Comparison of ENCODE assay signal across 13 cellular contexts in the genomic region with DNA sequence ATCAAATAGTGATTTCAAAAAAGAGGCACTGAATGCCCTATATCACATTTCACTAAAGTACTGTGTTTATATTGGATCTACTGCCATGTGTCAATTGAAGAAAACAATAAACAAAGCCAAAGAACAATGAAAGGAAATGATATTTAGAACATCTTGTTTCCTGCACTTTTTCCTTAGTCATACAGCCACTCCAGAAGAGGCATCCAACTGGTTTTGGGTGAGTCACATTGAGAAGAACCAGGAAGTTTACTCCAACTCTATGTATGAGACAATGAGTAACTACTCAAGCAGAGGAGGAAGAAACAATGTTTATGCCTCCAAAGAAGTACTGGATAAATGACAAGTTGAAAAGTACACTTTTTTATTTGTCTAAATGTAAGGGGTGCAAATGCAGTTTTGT.
DNase-seq lines count a peak whose midpoint lies in the region; FAIRE-seq and TF ChIP-seq lines count a peak whose summit lies in the region.
"Had no signal": no experiment of that assay in that cellular context is flagged by ENCODE, and none has a peak within 500 bp of the region (broad histone marks: within the 10 kb centered on the region; RNA-seq: fewer than 3 reads in every experiment).

No MANE protein-coding gene starts in this region.

- H3K9me3 ChIP-seq in astrocyte (ENCODE audit: insufficient read depth, low read depth, low read length) (no peaks in the 10 kb centered on the region), tibial artery (no peaks in the 10 kb centered on the region)
- H3K9me3 ChIP-seq: BE2C, heart left ventricle had no signal

- H3K9me3 Mint-ChIP-seq in astrocyte (ENCODE audit: unreplicated experiment), result no peaks in the 10 kb centered on the region
- H3K9me3 Mint-ChIP-seq: memory B cell had no signal

- peaks cover 9% of the 10 kb centered on the region for H3K4me1 Mint-ChIP-seq in astrocyte (ENCODE audit: low read depth, unreplicated experiment)
- H3K4me1 Mint-ChIP-seq: memory B cell had no signal

- TF ChIP-seq CTCF in astrocyte (IDR thresholded peaks at IDR 0.05; ENCODE audit: insufficient read depth, low read depth, low read length) (no peak), tibial artery (IDR thresholded peaks at IDR 0.05) (no peak)

- H3K27ac Mint-ChIP-seq in astrocyte (ENCODE audit: unreplicated experiment), result no peak overlapping the region
- H3K27ac Mint-ChIP-seq: memory B cell had no signal

- no peaks in the 10 kb centered on the region for H3K79me2 ChIP-seq in ACC112 (ENCODE audit: control insufficient read depth, insufficient read depth, low read length, unreplicated experiment)
- no peaks in the 10 kb centered on the region for H3K79me2 ChIP-seq in astrocyte (ENCODE audit: insufficient read depth, low read length)

- peak; percentile 78 for FAIRE-seq in astrocyte (lab: Jason Lieb, UNC)

- H3K36me3 ChIP-seq in ACC112 (ENCODE audit: insufficient read depth, low read length), result no peaks in the 10 kb centered on the region
- H3K36me3 ChIP-seq in astrocyte (ENCODE audit: insufficient read depth, low read length), result no peaks in the 10 kb centered on the region
- no peaks in the 10 kb centered on the region for H3K36me3 ChIP-seq in tibial artery
- H3K36me3 ChIP-seq: BE2C, heart left ventricle had no signal

- H2AFZ ChIP-seq in ACC112 (ENCODE audit: low read length, unreplicated experiment) (no peak overlapping the region), astrocyte (ENCODE audit: low read depth, low read length) (no peak overlapping the region)

- H3K4me1 ChIP-seq in ACC112 (ENCODE audit: control insufficient read depth, insufficient read depth, low read length, unreplicated experiment) (peaks cover 14% of the 10 kb centered on the region), astrocyte (ENCODE audit: insufficient read depth, low read length) (peaks cover 11% of the 10 kb centered on the region), tibial artery (no peaks in the 10 kb centered on the region)
- H3K4me1 ChIP-seq: BE2C, heart left ventricle had no signal

- DNase-seq in HT-29 (ENCODE audit: low spot score) (peak; percentile 9), astrocyte (ENCODE audit: low read depth) (peak; percentile 72), foreskin melanocyte (peak; percentile 17), HuH-7 (ENCODE audit: low spot score) (no peak), tibial artery (no peak)
- DNase-seq in stimulated activated CD8-positive, alpha-beta memory T cell treated with anti-CD3 and anti-CD28 coated beads, Interleukin-4, amount 100 ng/mL, for 48 hours, result no peak
- no peak for DNase-seq in stimulated activated CD4-positive, alpha-beta T cell treated with anti-CD3 and anti-CD28 coated beads, Interleukin-2, amount 100 ng/mL, for 24 hours
- DNase-seq: activated CD8-positive, alpha-beta memory T cell treated with anti-CD3 and anti-CD28 coated beads, Interleukin-2, amount 50 U/mL, for 4 hours; BE2C; heart left ventricle; NCI-H1930 had no signal

- H3K4me3 Mint-ChIP-seq in astrocyte (ENCODE audit: unreplicated experiment), result no peak overlapping the region
- H3K4me3 Mint-ChIP-seq: memory B cell had no signal

- H3K4me2 ChIP-seq in astrocyte (ENCODE audit: low read length), result no peak overlapping the region

- no peaks in the 10 kb centered on the region for H4K20me1 ChIP-seq in astrocyte (ENCODE audit: insufficient read depth, low read length)

- H3K36me3 Mint-ChIP-seq in astrocyte (ENCODE audit: low read depth, unreplicated experiment), result no peaks in the 10 kb centered on the region
- H3K36me3 Mint-ChIP-seq: memory B cell had no signal

- intact Hi-C loops in tibial artery (cut with DNase I; ENCODE audit: low total_unique reads), result no loop called here

- H3K9ac ChIP-seq in astrocyte (ENCODE audit: low read length), result no peak overlapping the region

- no peaks in the 10 kb centered on the region for H3K27me3 ChIP-seq in ACC112 (ENCODE audit: insufficient read depth, low read length)
- H3K27me3 ChIP-seq in astrocyte (ENCODE audit: insufficient read depth, low read length), result no peaks in the 10 kb centered on the region
- H3K27me3 ChIP-seq in tibial artery, result no peaks in the 10 kb centered on the region
- H3K27me3 ChIP-seq: BE2C, heart left ventricle had no signal

- no peaks in the 10 kb centered on the region for H3K27me3 Mint-ChIP-seq in astrocyte (ENCODE audit: low read depth, unreplicated experiment)
- H3K27me3 Mint-ChIP-seq: memory B cell had no signal

- peak overlapping the region; percentile 73 for H3K27ac ChIP-seq in ACC112 (ENCODE audit: low read depth, low read length)
- H3K27ac ChIP-seq in astrocyte (ENCODE audit: low read depth, low read length), result peak overlapping the region; percentile 70
- H3K27ac ChIP-seq in tibial artery, result no peak overlapping the region

- H3K4me3 ChIP-seq in ACC112 (ENCODE audit: low read depth, low read length) (no peak overlapping the region), astrocyte (ENCODE audit: insufficient read depth, low read depth, low read length) (no peak overlapping the region), tibial artery (no peak overlapping the region)
- H3K4me3 ChIP-seq: heart left ventricle had no signal

Comparison
In these comparisons a context has a peak if more than half of its experiments do, and no peak if none do; other contexts are left out.
1. H3K27ac ChIP-seq: peak in ACC112 (single experiment) and astrocyte (single experiment); none in tibial artery (0 of 2).
2. DNase-seq: peak in HT-29 (single experiment), astrocyte (single experiment) and foreskin melanocyte (single experiment); none in HuH-7 (single experiment), tibial artery (0 of 2), stimulated activated CD8-positive, alpha-beta memory T cell treated with anti-CD3 and anti-CD28 coated beads, Interleukin-4, amount 100 ng/mL, for 48 hours (single experiment) and stimulated activated CD4-positive, alpha-beta T cell treated with anti-CD3 and anti-CD28 coated beads, Interleukin-2, amount 100 ng/mL, for 24 hours (0 of 2).